29 cellular contexts compared by ENCODE assay signal in the genomic region with DNA sequence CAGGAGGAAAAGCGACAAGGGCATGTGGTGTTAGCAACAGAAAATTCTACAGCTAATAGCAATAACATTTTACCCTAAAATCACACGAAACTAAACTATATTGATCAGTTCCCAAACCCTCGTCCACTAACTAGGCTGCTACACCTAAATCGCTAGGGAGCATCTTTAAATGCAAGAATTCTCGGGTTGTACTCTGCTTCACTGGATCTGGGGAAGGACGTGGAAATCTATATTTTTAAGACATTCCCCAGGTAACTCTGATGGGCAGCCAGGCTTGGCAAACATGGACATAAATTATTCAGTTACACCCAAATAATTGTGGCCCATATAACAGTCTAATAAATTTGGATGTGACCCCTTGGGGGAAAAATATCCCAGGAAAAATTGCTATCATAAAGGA.
"Had no signal": no experiment of that assay in that cellular context is flagged by ENCODE, and none has a peak within 500 bp of the region (broad histone marks: within the 10 kb centered on the region; RNA-seq: fewer than 3 reads in every experiment).

No MANE protein-coding gene starts in this region.

- H3K9me3 Mint-ChIP-seq: activated B cell treated with CpG ODN at 0.5 μM for 24 hours; activated CD8-positive, alpha-beta T cell treated with anti-CD3 and anti-CD28 coated beads for 36 hours; activated T-cell treated with anti-CD3 and anti-CD28 coated beads, Interleukin-2, amount 50 U/mL, for 4 hours; activated T-helper 17 cell treated with anti-CD3 and anti-CD28 coated beads, Interleukin-2, amount 50 U/mL, for 72 hours; central memory CD8-positive, alpha-beta T cell; dendritic cell treated with granulocyte-macrophage colony-stimulating factor and Interleukin-4, amounts not matched to agents 40 ng/mL and 50 ng/mL, for 4 days had no signal

- H3K36me3 Mint-ChIP-seq: activated naive CD8-positive, alpha-beta T cell had no signal

- H3K4me3 ChIP-seq: coronary artery, dorsolateral prefrontal cortex had no signal

- H3K27me3 Mint-ChIP-seq: activated B cell treated with CpG ODN at 0.5 μM for 24 hours; activated CD8-positive, alpha-beta T cell treated with anti-CD3 and anti-CD28 coated beads for 36 hours; activated naive CD8-positive, alpha-beta T cell had no signal

- H3K27ac Mint-ChIP-seq: activated B cell treated with CpG ODN at 0.5 μM for 24 hours; activated CD8-positive, alpha-beta T cell treated with anti-CD3 and anti-CD28 coated beads for 36 hours; activated naive CD8-positive, alpha-beta T cell; activated T-helper 17 cell treated with anti-CD3 and anti-CD28 coated beads, Interleukin-2, amount 50 U/mL, for 72 hours; dendritic cell treated with granulocyte-macrophage colony-stimulating factor and Interleukin-4, amounts not matched to agents 40 ng/mL and 50 ng/mL, for 4 days; endodermal cell had no signal

- H3K4me3 Mint-ChIP-seq: activated B cell treated with CpG ODN at 0.5 μM for 24 hours; activated CD8-positive, alpha-beta T cell treated with anti-CD3 and anti-CD28 coated beads for 36 hours; activated naive CD8-positive, alpha-beta T cell; activated T-cell treated with anti-CD3 and anti-CD28 coated beads, Interleukin-2, amount 50 U/mL, for 4 hours; activated T-helper 17 cell treated with anti-CD3 and anti-CD28 coated beads, Interleukin-2, amount 50 U/mL, for 72 hours; central memory CD8-positive, alpha-beta T cell; dendritic cell treated with granulocyte-macrophage colony-stimulating factor and Interleukin-4, amounts not matched to agents 40 ng/mL and 50 ng/mL, for 4 days; endodermal cell had no signal

- H3K4me1 Mint-ChIP-seq: activated B cell treated with CpG ODN at 0.5 μM for 24 hours; activated T-helper 17 cell treated with anti-CD3 and anti-CD28 coated beads, Interleukin-2, amount 50 U/mL, for 72 hours; central memory CD8-positive, alpha-beta T cell had no signal

- FAIRE-seq: astrocyte, bronchial epithelial cell, frontal cortex had no signal

- H3K27ac ChIP-seq: brain microvascular endothelial cell, coronary artery, dorsolateral prefrontal cortex, VCaP had no signal

- DNase-seq: activated B cell treated with CpG ODN at 0.5 μM for 24 hours; activated CD4-positive, alpha-beta T cell treated with anti-CD3 and anti-CD28 coated beads for 48 hours; activated CD4-positive, alpha-beta T cell treated with anti-CD3 and anti-CD28 coated beads, Interleukin-2, amount 50 U/mL, for 1 hour; activated CD4-positive, alpha-beta T cell treated with anti-CD3 and anti-CD28 coated beads, Interleukin-2, amount 50 U/mL, for 48 hours; activated CD8-positive, alpha-beta memory T cell treated with anti-CD3 and anti-CD28 coated beads for 24 hours; activated CD8-positive, alpha-beta T cell treated with anti-CD3 and anti-CD28 coated beads for 36 hours; activated effector memory CD4-positive, alpha-beta T cell treated with Interleukin-2 at 50 U/mL for 16 hours; activated gamma-delta T cell treated with Interleukin-2 at 50 U/mL for 16 hours; activated naive CD4-positive, alpha-beta T cell treated with anti-CD3 and anti-CD28 coated beads, Interleukin-2, amount 50 U/mL, for 16 hours; activated naive CD4-positive, alpha-beta T cell treated with Interleukin-2 at 50 U/mL for 16 hours; activated T-cell treated with anti-CD3 and anti-CD28 coated beads, Interleukin-2, amount 50 U/mL, for 4 hours; amniotic stem cell; anterior cingulate cortex; brain microvascular endothelial cell; dorsolateral prefrontal cortex; effector memory CD4-positive, alpha-beta T cell; endodermal cell; foreskin fibroblast; head of caudate nucleus; T-helper 2 cell had no signal

- H3K36me3 ChIP-seq: brain microvascular endothelial cell had no signal

- H3K27me3 ChIP-seq: brain microvascular endothelial cell had no signal
